1 cellular context compared by ENCODE assay signal in genomic region chr20:51541189-51542032, GRCh38.
TF ChIP-seq lines count a peak whose summit lies in the region.

No MANE protein-coding gene starts in this region.

TF ChIP-seq in GM23338, 12 proteins besides CTCF, POLR2A, EP300 and RAD21 (continued from another document):
- TF ChIP-seq ZNF462 (CRISPR knock-in tag; IDR thresholded peaks at IDR 0.05) (no peak), ZNF331 (CRISPR knock-in tag; IDR thresholded peaks at IDR 0.05; ENCODE audit: low read depth) (no peak), EZH2 (IDR thresholded peaks at IDR 0.05; ENCODE audit: low read depth, unreplicated experiment) (no peak), STAT1 (IDR thresholded peaks at IDR 0.05; ENCODE audit: unreplicated experiment) (no peak), POLR2AphosphoS5 (IDR thresholded peaks at IDR 0.05; ENCODE audit: low read depth) (no peak), ZNF114 (CRISPR knock-in tag; IDR thresholded peaks at IDR 0.05) (no peak), EZH2phosphoT487 (IDR thresholded peaks at IDR 0.05; ENCODE audit: unreplicated experiment) (no peak)
